9 cellular contexts compared by ENCODE assay signal in genomic region chr4:124445071-124445470, GRCh38.
"Had no signal": no experiment of that assay in that cellular context is flagged by ENCODE, and none has a peak within 500 bp of the region (broad histone marks: within the 10 kb centered on the region; RNA-seq: fewer than 3 reads in every experiment).

No MANE protein-coding gene starts in this region.

- H3K4me3 ChIP-seq: GM23248, K562 had no signal

- H2AFZ ChIP-seq: GM23248 had no signal

- FAIRE-seq: H54, HepG2, K562 had no signal

- DNase-seq: GM23248, GOT3, H9, HCEC 1CT, KG1 had no signal

- H3K9ac ChIP-seq: GM23248 had no signal

- ATAC-seq: HepG2, K562 had no signal

- H3K27ac ChIP-seq: GM23248, HL-60 had no signal
